In the genomic region with DNA sequence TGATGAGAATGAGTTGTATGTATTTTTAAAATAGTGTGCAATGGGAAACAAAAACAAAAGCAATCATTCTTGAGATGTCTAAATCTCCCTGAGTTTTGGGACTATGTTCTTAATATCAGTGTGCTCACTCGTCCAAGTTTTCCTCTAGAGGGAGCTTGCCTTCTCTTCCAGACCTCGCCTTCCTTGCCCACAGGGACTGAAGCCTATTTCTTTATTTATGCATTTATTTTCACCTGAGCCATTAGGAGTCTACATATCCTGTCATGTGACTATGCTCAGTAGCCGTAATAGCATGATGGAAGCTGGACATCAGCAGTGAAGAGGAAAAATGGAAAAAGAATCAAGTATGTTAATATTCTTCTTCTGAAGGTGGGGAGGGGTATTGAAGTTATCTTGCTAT, we compare ENCODE assay signal across 10 cellular contexts.
DNase-seq lines count a peak whose midpoint lies in the region; ATAC-seq and TF ChIP-seq lines count a peak whose summit lies in the region.
"Had no signal": no experiment of that assay in that cellular context is flagged by ENCODE, and none has a peak within 500 bp of the region (broad histone marks: within the 10 kb centered on the region; RNA-seq: fewer than 3 reads in every experiment).

No MANE protein-coding gene starts in this region.

- H3K4me3 Mint-ChIP-seq in GM23338: no peak overlapping the region
- H3K4me3 Mint-ChIP-seq: activated B cell treated with CpG ODN at 0.5 μM for 24 hours had no signal

- peaks cover 20% of the 10 kb centered on the region for H3K9me3 Mint-ChIP-seq in GM23338

- DNase-seq in ACHN: peak; percentile 9
- peak; percentile 60 for DNase-seq in GM23338 (ENCODE audit: low spot score)
- no peak for DNase-seq in hepatocyte (ENCODE audit: low spot score)
- DNase-seq in stimulated activated CD4-positive, alpha-beta T cell treated with anti-CD3 and anti-CD28 coated beads, Interleukin-15, amount 100 ng/mL, for 24 hours: no peak
- DNase-seq: activated B cell treated with CpG ODN at 0.5 μM for 24 hours had no signal

- H4K20me1 ChIP-seq in GM23338 (replicated peaks; ENCODE audit: insufficient read depth): no peaks in the 10 kb centered on the region
- H4K20me1 ChIP-seq in hepatocyte (ENCODE audit: insufficient read depth, poor library complexity, severe bottlenecking): no peaks in the 10 kb centered on the region

- H3K27ac Mint-ChIP-seq in GM23338: no peak overlapping the region
- H3K27ac Mint-ChIP-seq: activated B cell treated with CpG ODN at 0.5 μM for 24 hours had no signal

- WGBS in hepatocyte (ENCODE audit: low lambda C conversion rate, missing lambda C conversion rate): 46% methylated on average over 3 of the region's 3 CpGs

- H3K9me2 ChIP-seq in GM23338 (ENCODE audit: insufficient read depth) (no peaks in the 10 kb centered on the region), hepatocyte (replicated peaks; ENCODE audit: insufficient read depth) (no peaks in the 10 kb centered on the region)

- peaks cover 5% of the 10 kb centered on the region; the same call in 1 of the 3 replicates for H3K36me3 Mint-ChIP-seq in GM23338 (ENCODE audit: low read depth)

- H3K4me1 Mint-ChIP-seq in GM23338: no peaks in the 10 kb centered on the region
- H3K4me1 Mint-ChIP-seq: activated B cell treated with CpG ODN at 0.5 μM for 24 hours had no signal

- in situ Hi-C loops in ACHN (cut with HindIII; ENCODE audit: low pct_ligation_motif_present, low pct_unique_long_range_greater_than_20kb, low sequenced_read_pairs): no loop called here

- 0 out of 2 replicates have a peak, but pooled peaks cover 2% of the 10 kb centered on the region for H3K36me3 ChIP-seq in GM23338 (ENCODE audit: insufficient read depth)
- no peaks in the 10 kb centered on the region for H3K36me3 ChIP-seq in hepatocyte (replicated peaks; ENCODE audit: insufficient read depth, low read depth)

- ATAC-seq in GM23338 (peak; percentile 67), SK-N-SH treated with all-trans-retinoic acid at 6 μM for 48 hours (peak; percentile 86), HG02852 (IDR thresholded peaks at IDR 0.05; ENCODE audit: unreplicated experiment) (no peak), HG02763 (IDR thresholded peaks at IDR 0.05; ENCODE audit: unreplicated experiment) (no peak), GM21717 (IDR thresholded peaks at IDR 0.05; ENCODE audit: unreplicated experiment) (no peak)

- H2AFZ ChIP-seq in GM23338: no peak overlapping the region
- H2AFZ ChIP-seq in hepatocyte: no peak overlapping the region

- H3F3A ChIP-seq in GM23338 (replicated peaks; ENCODE audit: low read depth): no peaks in the 10 kb centered on the region

- no peaks in the 10 kb centered on the region for H3K4me1 ChIP-seq in GM23338 (ENCODE audit: insufficient read depth)
- H3K4me1 ChIP-seq in hepatocyte (ENCODE audit: insufficient read depth): no peaks in the 10 kb centered on the region

- H3K9me3 ChIP-seq in hepatocyte (ENCODE audit: low read depth): no peaks in the 10 kb centered on the region

- TF ChIP-seq CTCF in GM23338 (conservative IDR thresholded peaks at IDR 0.05; ENCODE audit: low read depth in 2 of 2) (peak; percentile 62 to 66), hepatocyte (IDR thresholded peaks at IDR 0.05; ENCODE audit: poor library complexity) (peak; percentile 34)

- peaks cover 2% of the 10 kb centered on the region for H3K27me3 Mint-ChIP-seq in GM23338 (ENCODE audit: insufficient read depth, low read depth, poor library complexity)

- H3K27ac ChIP-seq in GM23338 (ENCODE audit: low read depth) (no peak overlapping the region), hepatocyte (no peak overlapping the region)
- H3K27ac ChIP-seq: skin epidermis had no signal

- H3K27me3 ChIP-seq in GM23338 (ENCODE audit: insufficient read depth): no peaks in the 10 kb centered on the region
- no peaks in the 10 kb centered on the region for H3K27me3 ChIP-seq in hepatocyte

- H3K4me2 ChIP-seq in GM23338 (no peak overlapping the region), hepatocyte (no peak overlapping the region)

- H3K79me2 ChIP-seq in GM23338 (replicated peaks; ENCODE audit: insufficient read depth) (no peaks in the 10 kb centered on the region), hepatocyte (no peaks in the 10 kb centered on the region)

- H3K4me3 ChIP-seq in GM23338: no peak overlapping the region
- no peak overlapping the region for H3K4me3 ChIP-seq in hepatocyte
- H3K4me3 ChIP-seq: skin epidermis had no signal

TF ChIP-seq in GM23338, 12 proteins besides CTCF, POLR2A, EP300 and RAD21 (continues in another document):
- TF ChIP-seq POLR2AphosphoS5 (IDR thresholded peaks at IDR 0.05; ENCODE audit: low read depth): no peak
- TF ChIP-seq ZNF114 (CRISPR knock-in tag; IDR thresholded peaks at IDR 0.05): no peak
- TF ChIP-seq, protein P1, sequence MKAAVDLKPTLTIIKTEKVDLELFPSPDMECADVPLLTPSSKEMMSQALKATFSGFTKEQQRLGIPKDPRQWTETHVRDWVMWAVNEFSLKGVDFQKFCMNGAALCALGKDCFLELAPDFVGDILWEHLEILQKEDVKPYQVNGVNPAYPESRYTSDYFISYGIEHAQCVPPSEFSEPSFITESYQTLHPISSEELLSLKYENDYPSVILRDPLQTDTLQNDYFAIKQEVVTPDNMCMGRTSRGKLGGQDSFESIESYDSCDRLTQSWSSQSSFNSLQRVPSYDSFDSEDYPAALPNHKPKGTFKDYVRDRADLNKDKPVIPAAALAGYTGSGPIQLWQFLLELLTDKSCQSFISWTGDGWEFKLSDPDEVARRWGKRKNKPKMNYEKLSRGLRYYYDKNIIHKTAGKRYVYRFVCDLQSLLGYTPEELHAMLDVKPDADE (IDR thresholded peaks at IDR 0.05): no peak
- TF ChIP-seq, protein P2, sequence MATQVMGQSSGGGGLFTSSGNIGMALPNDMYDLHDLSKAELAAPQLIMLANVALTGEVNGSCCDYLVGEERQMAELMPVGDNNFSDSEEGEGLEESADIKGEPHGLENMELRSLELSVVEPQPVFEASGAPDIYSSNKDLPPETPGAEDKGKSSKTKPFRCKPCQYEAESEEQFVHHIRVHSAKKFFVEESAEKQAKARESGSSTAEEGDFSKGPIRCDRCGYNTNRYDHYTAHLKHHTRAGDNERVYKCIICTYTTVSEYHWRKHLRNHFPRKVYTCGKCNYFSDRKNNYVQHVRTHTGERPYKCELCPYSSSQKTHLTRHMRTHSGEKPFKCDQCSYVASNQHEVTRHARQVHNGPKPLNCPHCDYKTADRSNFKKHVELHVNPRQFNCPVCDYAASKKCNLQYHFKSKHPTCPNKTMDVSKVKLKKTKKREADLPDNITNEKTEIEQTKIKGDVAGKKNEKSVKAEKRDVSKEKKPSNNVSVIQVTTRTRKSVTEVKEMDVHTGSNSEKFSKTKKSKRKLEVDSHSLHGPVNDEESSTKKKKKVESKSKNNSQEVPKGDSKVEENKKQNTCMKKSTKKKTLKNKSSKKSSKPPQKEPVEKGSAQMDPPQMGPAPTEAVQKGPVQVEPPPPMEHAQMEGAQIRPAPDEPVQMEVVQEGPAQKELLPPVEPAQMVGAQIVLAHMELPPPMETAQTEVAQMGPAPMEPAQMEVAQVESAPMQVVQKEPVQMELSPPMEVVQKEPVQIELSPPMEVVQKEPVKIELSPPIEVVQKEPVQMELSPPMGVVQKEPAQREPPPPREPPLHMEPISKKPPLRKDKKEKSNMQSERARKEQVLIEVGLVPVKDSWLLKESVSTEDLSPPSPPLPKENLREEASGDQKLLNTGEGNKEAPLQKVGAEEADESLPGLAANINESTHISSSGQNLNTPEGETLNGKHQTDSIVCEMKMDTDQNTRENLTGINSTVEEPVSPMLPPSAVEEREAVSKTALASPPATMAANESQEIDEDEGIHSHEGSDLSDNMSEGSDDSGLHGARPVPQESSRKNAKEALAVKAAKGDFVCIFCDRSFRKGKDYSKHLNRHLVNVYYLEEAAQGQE (IDR thresholded peaks at IDR 0.05; ENCODE audit: unreplicated experiment): no peak
- TF ChIP-seq JUNB (IDR thresholded peaks at IDR 0.05; ENCODE audit: unreplicated experiment): no peak

TF ChIP-seq in SK-N-SH treated with all-trans-retinoic acid at 6 μM for 48 hours, 23 proteins besides CTCF, POLR2A, EP300 and RAD21:
- TF ChIP-seq, protein P3, sequence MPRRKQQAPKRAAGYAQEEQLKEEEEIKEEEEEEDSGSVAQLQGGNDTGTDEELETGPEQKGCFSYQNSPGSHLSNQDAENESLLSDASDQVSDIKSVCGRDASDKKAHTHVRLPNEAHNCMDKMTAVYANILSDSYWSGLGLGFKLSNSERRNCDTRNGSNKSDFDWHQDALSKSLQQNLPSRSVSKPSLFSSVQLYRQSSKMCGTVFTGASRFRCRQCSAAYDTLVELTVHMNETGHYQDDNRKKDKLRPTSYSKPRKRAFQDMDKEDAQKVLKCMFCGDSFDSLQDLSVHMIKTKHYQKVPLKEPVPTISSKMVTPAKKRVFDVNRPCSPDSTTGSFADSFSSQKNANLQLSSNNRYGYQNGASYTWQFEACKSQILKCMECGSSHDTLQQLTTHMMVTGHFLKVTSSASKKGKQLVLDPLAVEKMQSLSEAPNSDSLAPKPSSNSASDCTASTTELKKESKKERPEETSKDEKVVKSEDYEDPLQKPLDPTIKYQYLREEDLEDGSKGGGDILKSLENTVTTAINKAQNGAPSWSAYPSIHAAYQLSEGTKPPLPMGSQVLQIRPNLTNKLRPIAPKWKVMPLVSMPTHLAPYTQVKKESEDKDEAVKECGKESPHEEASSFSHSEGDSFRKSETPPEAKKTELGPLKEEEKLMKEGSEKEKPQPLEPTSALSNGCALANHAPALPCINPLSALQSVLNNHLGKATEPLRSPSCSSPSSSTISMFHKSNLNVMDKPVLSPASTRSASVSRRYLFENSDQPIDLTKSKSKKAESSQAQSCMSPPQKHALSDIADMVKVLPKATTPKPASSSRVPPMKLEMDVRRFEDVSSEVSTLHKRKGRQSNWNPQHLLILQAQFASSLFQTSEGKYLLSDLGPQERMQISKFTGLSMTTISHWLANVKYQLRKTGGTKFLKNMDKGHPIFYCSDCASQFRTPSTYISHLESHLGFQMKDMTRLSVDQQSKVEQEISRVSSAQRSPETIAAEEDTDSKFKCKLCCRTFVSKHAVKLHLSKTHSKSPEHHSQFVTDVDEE (CRISPR knock-in tag; IDR thresholded peaks at IDR 0.05): no peak
- no peak for TF ChIP-seq ZFP3 (CRISPR knock-in tag; IDR thresholded peaks at IDR 0.05)
- TF ChIP-seq, protein P4, sequence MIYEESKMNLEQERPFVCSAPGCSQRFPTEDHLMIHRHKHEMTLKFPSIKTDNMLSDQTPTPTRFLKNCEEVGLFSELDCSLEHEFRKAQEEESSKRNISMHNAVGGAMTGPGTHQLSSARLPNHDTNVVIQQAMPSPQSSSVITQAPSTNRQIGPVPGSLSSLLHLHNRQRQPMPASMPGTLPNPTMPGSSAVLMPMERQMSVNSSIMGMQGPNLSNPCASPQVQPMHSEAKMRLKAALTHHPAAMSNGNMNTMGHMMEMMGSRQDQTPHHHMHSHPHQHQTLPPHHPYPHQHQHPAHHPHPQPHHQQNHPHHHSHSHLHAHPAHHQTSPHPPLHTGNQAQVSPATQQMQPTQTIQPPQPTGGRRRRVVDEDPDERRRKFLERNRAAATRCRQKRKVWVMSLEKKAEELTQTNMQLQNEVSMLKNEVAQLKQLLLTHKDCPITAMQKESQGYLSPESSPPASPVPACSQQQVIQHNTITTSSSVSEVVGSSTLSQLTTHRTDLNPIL (CRISPR knock-in tag; IDR thresholded peaks at IDR 0.05; ENCODE audit: low read depth): no peak
- no peak for TF ChIP-seq ZC3H10 (CRISPR knock-in tag; IDR thresholded peaks at IDR 0.05)
- no peak for TF ChIP-seq ZFP30 (CRISPR knock-in tag; IDR thresholded peaks at IDR 0.05)

Comparison
In these comparisons a context has a peak if more than half of its experiments do, and no peak if none do; other contexts are left out.
1. DNase-seq: peak in ACHN (single experiment) and GM23338 (single experiment); none in hepatocyte (single experiment) and stimulated activated CD4-positive, alpha-beta T cell treated with anti-CD3 and anti-CD28 coated beads, Interleukin-15, amount 100 ng/mL, for 24 hours (single experiment).
2. ATAC-seq: peak in GM23338 (single experiment) and SK-N-SH treated with all-trans-retinoic acid at 6 μM for 48 hours (single experiment); none in HG02852 (single experiment), HG02763 (single experiment) and GM21717 (single experiment).